8 cellular contexts compared by ENCODE assay signal in the genomic region with DNA sequence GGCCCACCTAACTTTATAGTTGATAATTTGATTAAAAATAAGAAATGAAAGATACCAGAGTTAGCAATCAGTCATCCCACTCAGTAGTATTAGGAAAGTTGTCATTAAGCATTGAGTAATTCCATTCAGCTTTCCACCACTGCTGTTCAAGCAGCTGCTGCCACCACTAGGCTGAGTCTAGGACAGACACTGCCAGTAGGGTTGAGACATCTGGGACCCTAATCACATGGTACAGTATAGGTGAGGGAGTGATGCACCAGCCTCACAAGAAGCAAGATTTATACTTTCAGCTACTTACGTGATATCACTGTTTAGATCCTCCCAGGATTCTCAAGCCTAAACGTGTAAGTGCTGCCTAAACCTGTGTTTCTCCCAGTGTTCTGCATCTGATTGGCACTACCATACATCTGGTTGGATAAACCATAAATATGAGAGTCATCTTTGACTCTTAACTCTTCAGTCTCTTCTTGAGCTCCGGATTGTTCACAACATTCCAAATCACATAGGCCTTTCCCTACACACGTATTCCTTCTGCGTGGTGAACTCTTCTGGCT. TPM values are rescaled to one million over a fixed set of nuclear protein-coding genes. Genes with fewer than 3 reads are reported as not detected.
DNase-seq lines count a peak whose midpoint lies in the region; ATAC-seq, FAIRE-seq and TF ChIP-seq lines count a peak whose summit lies in the region.

No MANE protein-coding gene starts in this region.

- intact Hi-C loops in GM12878 (cut with micrococcal nuclease; ENCODE audit: unreplicated experiment) (loop anchor here (5.0 kb wide), 3 partner anchors 107 to 828 kb away; partner anchors contain the start of gene CCNT2), stomach (cut with DNase I; ENCODE audit: low total_unique reads) (no loop called here)

- TF ChIP-seq EP300 in GM12878 (IDR thresholded peaks at IDR 0.05; ENCODE audit: borderline replicate concordance in 1 of 2, control insufficient read depth in 1 of 2, low read depth in 2 of 2, low read length in 2 of 2) (no peak), stomach (IDR thresholded peaks at IDR 0.05) (no peak)

- RAD21 ChIA-PET in GM12878 (lab: Charles Lee; ENCODE audit: unreplicated experiment) = interaction anchor here (0.6 to 1.3 kb wide), 5 partner anchors 29 to 756 kb away, joined by 3 to 5 read pairs (median 3); no protein-coding TSS in a partner anchor

- peak overlapping the region; percentile 74 for H3K4me2 ChIP-seq in GM12878 (ENCODE audit: control insufficient read depth, insufficient read depth)

- H3K27ac ChIP-seq in GM12878 (ENCODE audit: control insufficient read depth, insufficient read depth) (no peak overlapping the region), neutrophil (peak overlapping the region; percentile 25), stomach (peak overlapping the region in 1 of 5 donors; percentile 98)

- no peak for FAIRE-seq in GM12878 (lab: Jason Lieb, UNC)

- in situ Hi-C loops in GM12878 (cut with MboI) = no loop called here

- H4K20me1 ChIP-seq in GM12878 (ENCODE audit: control insufficient read depth, insufficient read depth) = no peaks in the 10 kb centered on the region

- POLR2A ChIA-PET in GM12878 (lab: Charles Lee) = interaction anchor here (0.6 kb wide), 2 partner anchors 18 to 28 kb away, joined by 3 to 4 read pairs; no protein-coding TSS in a partner anchor

- TF ChIP-seq POLR2A in GM12878 (IDR thresholded peaks at IDR 0.05; ENCODE audit: low read depth, low read length) (0 out of 2 replicates have a peak, but pooled peaks have one; percentile 23), stomach (IDR thresholded peaks at IDR 0.05) (no peak)

- H3K27me3 ChIP-seq in GM12878 (replicated peaks in 1 of 2; ENCODE audit: control insufficient read depth in 2 of 2, insufficient read depth in 2 of 2, low read length in 1 of 2) = no peaks in the 10 kb centered on the region
- H3K27me3 ChIP-seq in neutrophil = no peaks in the 10 kb centered on the region
- no peaks in the 10 kb centered on the region for H3K27me3 ChIP-seq in stomach

- ATAC-seq in GM18517 (IDR thresholded peaks at IDR 0.05; ENCODE audit: unreplicated experiment) (peak; percentile 19), GM12878 (peak; percentile 45), HG02840 (IDR thresholded peaks at IDR 0.05; ENCODE audit: low FRiP score, unreplicated experiment) (no peak), omental fat pad (ENCODE audit: low FRiP score) (no peak)

- H3K4me1 ChIP-seq in GM12878 (ENCODE audit: control insufficient read depth, insufficient read depth, low read length) (0 out of 2 replicates have a peak, but pooled peaks cover 5% of the 10 kb centered on the region), neutrophil (ENCODE audit: control insufficient read depth in 1 of 2, insufficient read depth in 1 of 2, low read depth in 1 of 2, low read length in 1 of 2) (peaks cover 35 to 41% of the 10 kb centered on the region in 2 experiments), stomach (peaks cover 12 to 47% (median 28%) of the 10 kb centered on the region in 4 donors)

- 100% methylated on average over 5 of the region's 5 CpGs for WGBS in GM12878 (ENCODE audit: insufficient coverage, insufficient replicate concordance, low lambda C conversion rate, missing lambda C conversion rate)
- 81 to 85% (median 82%) methylated on average over 5 of the region's 5 CpGs for WGBS in stomach, 5 donors

- no TSS peak for BruUV-seq in GM12878 (replicated peaks; lab: Mats Ljungman, UMichigan)

- TF ChIP-seq RAD21 in GM12878 (IDR thresholded peaks at IDR 0.05; ENCODE audit: insufficient read depth, low read depth, low read length) = peak; percentile 37; the same call in 1 of the 2 replicates

- CTCF ChIA-PET in GM12878 (lab: Yijun Ruan, JAX) = interaction anchor here (0.7 to 4.7 kb wide), 14 partner anchors 26 to 741 kb away, joined by 3 to 46 read pairs (median 3); no protein-coding TSS in a partner anchor

- H3K79me2 ChIP-seq in GM12878 (ENCODE audit: control insufficient read depth, insufficient read depth, low read length) = peaks cover 57% of the 10 kb centered on the region

- H3K9me3 ChIP-seq in GM12878 (replicated peaks; ENCODE audit: control insufficient read depth, insufficient read depth, low read length) (no peaks in the 10 kb centered on the region), neutrophil (no peaks in the 10 kb centered on the region), stomach (no peaks in the 10 kb centered on the region)

- H3K4me3 ChIP-seq in GM12878 (peak overlapping the region; percentile 63; the same call in 1 of the 2 replicates), neutrophil (ENCODE audit: low read depth in 1 of 2, low read length in 1 of 2) (no peak overlapping the region), stomach (no peak overlapping the region)

- DNase-seq in Ammon's horn (ENCODE audit: low spot score) (peak; percentile 12), NCI-H524 treated with DMSO at 0.1 percent for 48 hours (lab: John Stamatoyannopoulos, UW) (peak; percentile 53), GM12878 (ENCODE audit: low read depth, low spot score) (no peak), stomach (no peak), omental fat pad (ENCODE audit: low spot score) (no peak)

- H3K36me3 ChIP-seq in GM12878 (ENCODE audit: control insufficient read depth in 2 of 2, insufficient read depth in 2 of 2, low read length in 1 of 2) (peaks cover 0 to 22% of the 10 kb centered on the region in 2 experiments; a peak in 3 of 4 replicates), neutrophil (peaks cover 12% of the 10 kb centered on the region), stomach (peaks cover 6 to 28% (median 27%) of the 10 kb centered on the region in 4 donors)

- H2AFZ ChIP-seq in GM12878 (ENCODE audit: control insufficient read depth, low read depth, low read length) = no peak overlapping the region

- SMC1A ChIA-PET in GM12878 (lab: Charles Lee; ENCODE audit: uncharacterized antibody, unreplicated experiment) = interaction anchor here (1.0 to 2.0 kb wide), 8 partner anchors 12 to 639 kb away, joined by 3 to 7 read pairs (median 4); no protein-coding TSS in a partner anchor

- TF ChIP-seq CTCF in GM12878 (IDR thresholded peaks at IDR 0.05 in 2 of 3, conservative IDR thresholded peaks at IDR 0.05 in 1 of 3; ENCODE audit: control insufficient read depth in 2 of 3, extremely low read depth in 1 of 3, insufficient read depth in 1 of 3, low read depth in 3 of 3, low read length in 3 of 3) (peak; percentile 40 to 44 (median 42); a peak in 5 of 6 replicates), neutrophil (IDR thresholded peaks at IDR 0.05) (no peak), stomach (IDR thresholded peaks at IDR 0.05) (no peak), omental fat pad (IDR thresholded peaks at IDR 0.05) (no peak)

- no peak overlapping the region for H3K9ac ChIP-seq in GM12878 (ENCODE audit: control insufficient read depth, insufficient read depth, low read length)

TF ChIP-seq in GM12878, 131 proteins besides CTCF, POLR2A, EP300 and RAD21 (continues in another document):
- no peak for TF ChIP-seq ETV6 (conservative IDR thresholded peaks at IDR 0.05 in 1 of 2, IDR thresholded peaks at IDR 0.05 in 1 of 2; ENCODE audit: borderline replicate concordance in 1 of 2, low read depth in 1 of 2)
- TF ChIP-seq TCF12 (IDR thresholded peaks at IDR 0.05; ENCODE audit: low read depth, low read length) = 0 out of 2 replicates have a peak, but pooled peaks have one; percentile 11
- TF ChIP-seq NFYA (IDR thresholded peaks at IDR 0.05; ENCODE audit: borderline replicate concordance, low read depth, low read length) = no peak
- TF ChIP-seq ZNF24 (IDR thresholded peaks at IDR 0.05) = no peak
- TF ChIP-seq EED (IDR thresholded peaks at IDR 0.05; ENCODE audit: low read depth) = no peak
- peak; percentile 64 for TF ChIP-seq POLR2AphosphoS5 (IDR thresholded peaks at IDR 0.05; ENCODE audit: low read length)
- TF ChIP-seq RAD51 (IDR thresholded peaks at IDR 0.05) = peak; percentile 49

RNA-seq across cellular contexts. Expression of gene UBXN4, which starts 3.2 kb away (rescaled TPM):
- total RNA-seq in GM12878 (2013; cell fraction: nucleolus; rRNA removed) = 109 and 118 TPM in 2 replicates
- total RNA-seq in GM12878 (2014; rRNA removed) (53.8 and 62.9 TPM in 2 replicates), GM12878 (2014; rRNA removed; fragmentation: Illumina TruSeq; extraction: Trizol) (62.3 and 63.7 TPM in 2 replicates), GM12878 (2021) (66.0 and 67.4 TPM in 2 replicates), stomach (100 to 1,000 TPM in 2 of 5 donors, 10 to 100 TPM in 3; 18.8 to 296 (median 79.3) TPM), omental fat pad (10 to 100 TPM; 60.1 to 86.7 (median 75.1) TPM)
- polyA plus RNA-seq in GM12878 (2011; ENCODE audit: low read depth) = 33.8 TPM
- polyA plus RNA-seq in GM12878 (2011; rRNA removed) (115 and 180 TPM in 2 replicates), GM12878 (2014; fragmentation: Illumina TruSeq; extraction: Trizol) (77.8 and 99.4 TPM in 2 replicates), GM12878 (2014; fragmentation: Nextera tagmentation; extraction: Ambion mirVana) (10 to 100 TPM; 52.6 to 79.4 TPM), GM12878 (2014; rRNA removed) (44.8 and 57.5 TPM in 2 replicates), GM12878 (2016; fragmentation: Nextera tagmentation; extraction: Ambion mirVana) (100 to 1,000 TPM; 114 to 133 TPM), stomach (10 to 100 TPM; 25.6 to 39.9 (median 32.8) TPM)
- polyA plus RNA-seq in GM12878 (2011; cell fraction: cytosol; rRNA removed) = 35.5 and 41.3 TPM in 2 replicates
- 69.6 and 71.9 TPM in 2 replicates for polyA plus RNA-seq in GM12878 (2011; cell fraction: nucleus; rRNA removed)
- polyA plus RNA-seq in GM12878 (2012) = 48.3 and 58.5 TPM in 2 replicates
- 57.9 and 60.8 TPM in 2 replicates for polyA minus RNA-seq in GM12878 (2011; rRNA and poly(A)+ RNA removed)
- 29.3 and 34.7 TPM in 2 replicates for polyA minus RNA-seq in GM12878 (2011; cell fraction: cytosol; rRNA and poly(A)+ RNA removed)
- polyA minus RNA-seq in GM12878 (2011; cell fraction: nucleus; rRNA and poly(A)+ RNA removed) = 37.6 and 44.3 TPM in 2 replicates

Comparison
In these comparisons a context has a peak if more than half of its experiments do, and no peak if none do; other contexts are left out.
1. DNase-seq: peak in Ammon's horn (single experiment) and NCI-H524 treated with DMSO at 0.1 percent for 48 hours (single experiment); none in GM12878 (single experiment), stomach (single experiment) and omental fat pad (single experiment).
2. ATAC-seq: peak in GM18517 (single experiment) and GM12878 (single experiment); none in HG02840 (single experiment) and omental fat pad (single experiment).
3. CTCF ChIP-seq: peak in GM12878 (3 of 3); none in neutrophil (single experiment), stomach (0 of 7) and omental fat pad (0 of 3).